Comparison of ENCODE assay signal across 10 cellular contexts in genomic region chr7:38863609-38864291, GRCh38. TPM values are rescaled to one million over a fixed set of nuclear protein-coding genes. Genes with fewer than 3 reads are reported as not detected.
A peak's percentile ranks its signal among the peaks of the same experiment; 100 is the strongest.
DNase-seq lines count a peak whose midpoint lies in the region; ATAC-seq and TF ChIP-seq lines count a peak whose summit lies in the region.
"Had no signal": no experiment of that assay in that cellular context is flagged by ENCODE, and none has a peak within 500 bp of the region (broad histone marks: within the 10 kb centered on the region; RNA-seq: fewer than 3 reads in every experiment).

No MANE protein-coding gene starts in this region.

- H3K4me2 ChIP-seq in trophoblast cell (ENCODE audit: low read length), result no peak overlapping the region

- no peaks in the 10 kb centered on the region for H3K4me1 Mint-ChIP-seq in stimulated activated effector memory CD8-positive, alpha-beta T cell treated with anti-CD3 and anti-CD28 coated beads, Interleukin-12 subunit alpha, Interleukin-12 subunit beta, amount 100 ng/mL, for 72 hours

- H4K12ac ChIP-seq in trophoblast cell (ENCODE audit: low read depth, low read length), result no peak overlapping the region

- peaks cover 0 to 6% of the 10 kb centered on the region in 2 experiments for H3K36me3 ChIP-seq in trophoblast cell (ENCODE audit: control insufficient read depth in 1 of 2, insufficient read depth in 2 of 2, low read length in 2 of 2)

- H3K27ac ChIP-seq in trophoblast cell (ENCODE audit: low read depth, low read length), result peak overlapping the region; percentile 65

- H3K9me3 ChIP-seq in trophoblast cell (ENCODE audit: insufficient read depth, low read depth, low read length), result no peaks in the 10 kb centered on the region

- no peak overlapping the region for H2BK12ac ChIP-seq in trophoblast cell (ENCODE audit: low read length)

- H2AFZ ChIP-seq in trophoblast cell (ENCODE audit: insufficient read depth, low read length, poor library complexity), result no peak overlapping the region

- H3K4me1 ChIP-seq in trophoblast cell (ENCODE audit: control insufficient read depth in 1 of 2, insufficient read depth in 2 of 2, low read length in 2 of 2), result peaks cover 3 to 4% of the 10 kb centered on the region in 2 experiments

- no peak for TF ChIP-seq CTCF in epithelial cell of esophagus (IDR thresholded peaks at IDR 0.05; ENCODE audit: insufficient read depth, low read depth, low read length, missing control alignments)

- no CpG with 5 or more reads among the region's 7 CpGs for WGBS in trophoblast cell (ENCODE audit: extremely low coverage, insufficient coverage, insufficient read length)

- peaks cover 16% of the 10 kb centered on the region for H3K36me3 Mint-ChIP-seq in stimulated activated effector memory CD8-positive, alpha-beta T cell treated with anti-CD3 and anti-CD28 coated beads, Interleukin-12 subunit alpha, Interleukin-12 subunit beta, amount 100 ng/mL, for 72 hours

- no peak overlapping the region for H3K4me3 ChIP-seq in epithelial cell of esophagus (ENCODE audit: low read length)
- no peak overlapping the region for H3K4me3 ChIP-seq in trophoblast cell (ENCODE audit: low read depth, low read length)

- H3K4ac ChIP-seq in trophoblast cell (ENCODE audit: low read depth, low read length), result no peak overlapping the region

- H3K79me1 ChIP-seq in trophoblast cell (ENCODE audit: low read length), result no peaks in the 10 kb centered on the region

- H2BK120ac ChIP-seq in trophoblast cell (ENCODE audit: insufficient read depth, low read length, poor library complexity), result no peak overlapping the region

- H2BK5ac ChIP-seq in trophoblast cell (ENCODE audit: low read depth, low read length, poor library complexity), result no peak overlapping the region

- H3K27ac Mint-ChIP-seq in stimulated activated effector memory CD8-positive, alpha-beta T cell treated with anti-CD3 and anti-CD28 coated beads, Interleukin-12 subunit alpha, Interleukin-12 subunit beta, amount 100 ng/mL, for 72 hours, result no peak overlapping the region

- no peaks in the 10 kb centered on the region for H3K9me3 Mint-ChIP-seq in stimulated activated effector memory CD8-positive, alpha-beta T cell treated with anti-CD3 and anti-CD28 coated beads, Interleukin-12 subunit alpha, Interleukin-12 subunit beta, amount 100 ng/mL, for 72 hours
- H3K9me3 Mint-ChIP-seq: neural crest cell had no signal

- H3K79me2 ChIP-seq in trophoblast cell (ENCODE audit: control insufficient read depth, insufficient read depth, low read length, poor library complexity), result no peaks in the 10 kb centered on the region

- DNase-seq in HK-2 (ENCODE audit: unreplicated experiment), result peak; percentile 57
- DNase-seq in NCI-H2171 (lab: John Stamatoyannopoulos, UW), result peak; percentile 87
- DNase-seq in epithelial cell of esophagus (ENCODE audit: low read depth), result peak; percentile 92
- DNase-seq in trophoblast cell, result peak; percentile 59 to 72
- DNase-seq in stimulated activated effector memory CD8-positive, alpha-beta T cell treated with anti-CD3 and anti-CD28 coated beads, Interleukin-12 subunit alpha, Interleukin-12 subunit beta, amount 100 ng/mL, for 72 hours (ENCODE audit: low spot score in 2 of 2), result no peak
- DNase-seq: cerebellar nuclear complex had no signal

- no peak overlapping the region for H3K4me3 Mint-ChIP-seq in stimulated activated effector memory CD8-positive, alpha-beta T cell treated with anti-CD3 and anti-CD28 coated beads, Interleukin-12 subunit alpha, Interleukin-12 subunit beta, amount 100 ng/mL, for 72 hours
- H3K4me3 Mint-ChIP-seq: neural crest cell had no signal

- H2AK5ac ChIP-seq in trophoblast cell (ENCODE audit: low read length), result no peak overlapping the region

- H4K8ac ChIP-seq in trophoblast cell (ENCODE audit: low read depth, low read length), result no peak overlapping the region

- H3K14ac ChIP-seq in trophoblast cell (ENCODE audit: low read length), result no peak overlapping the region

- no peak overlapping the region for H3K9ac ChIP-seq in trophoblast cell (ENCODE audit: low read length)

- H3K18ac ChIP-seq in trophoblast cell (ENCODE audit: low read length), result no peak overlapping the region

- no peak overlapping the region for H4K91ac ChIP-seq in trophoblast cell (ENCODE audit: low read depth, low read length)

- no peak overlapping the region for H3K23ac ChIP-seq in trophoblast cell (ENCODE audit: low read length)

- ATAC-seq in HG02885 (IDR thresholded peaks at IDR 0.05; ENCODE audit: poor library complexity, unreplicated experiment) (no peak), GM19351 (IDR thresholded peaks at IDR 0.05; ENCODE audit: unreplicated experiment) (no peak), GM21825 (IDR thresholded peaks at IDR 0.05; ENCODE audit: unreplicated experiment) (no peak)
- no peak for ATAC-seq in stimulated activated effector memory CD8-positive, alpha-beta T cell treated with anti-CD3 and anti-CD28 coated beads, Interleukin-12 subunit alpha, Interleukin-12 subunit beta, amount 100 ng/mL, for 72 hours

- no peaks in the 10 kb centered on the region for H3K27me3 ChIP-seq in trophoblast cell (ENCODE audit: insufficient read depth, low read length)

RNA-seq across cellular contexts. Expression of gene VPS41, which starts 45.2 kb away (rescaled TPM):
- polyA plus RNA-seq in trophoblast cell (2013), result 18.5 and 21.4 TPM in 2 replicates

Comparison
In these comparisons a context has a peak if more than half of its experiments do, and no peak if none do; other contexts are left out.
1. DNase-seq: peak in HK-2 (single experiment), NCI-H2171 (single experiment), epithelial cell of esophagus (single experiment) and trophoblast cell (2 of 2); none in stimulated activated effector memory CD8-positive, alpha-beta T cell treated with anti-CD3 and anti-CD28 coated beads, Interleukin-12 subunit alpha, Interleukin-12 subunit beta, amount 100 ng/mL, for 72 hours (0 of 2).